13 cellular contexts compared by ENCODE assay signal in the genomic region with DNA sequence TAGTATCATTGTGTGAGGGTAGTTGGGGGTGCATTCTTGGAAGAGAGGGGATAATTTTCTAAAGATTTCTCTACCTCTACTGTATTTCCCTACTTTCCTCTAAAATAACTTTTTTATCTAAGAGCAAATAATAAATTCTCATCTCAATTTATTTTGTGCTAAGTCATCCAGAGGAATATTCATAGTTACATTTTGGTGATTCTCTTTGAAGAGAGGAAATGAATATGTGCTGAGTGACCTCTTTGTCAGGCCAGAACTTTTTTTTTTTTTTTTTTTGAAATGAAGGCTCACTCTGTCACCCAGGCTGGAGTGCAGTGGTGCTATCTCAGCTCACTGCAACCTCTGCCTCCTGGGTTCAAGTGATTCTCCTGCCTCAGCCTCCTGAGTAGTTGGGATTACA. TPM values are rescaled to one million over a fixed set of nuclear protein-coding genes. Genes with fewer than 3 reads are reported as not detected.
"Had no signal": no experiment of that assay in that cellular context is flagged by ENCODE, and none has a peak within 500 bp of the region (broad histone marks: within the 10 kb centered on the region; RNA-seq: fewer than 3 reads in every experiment).

No MANE protein-coding gene starts in this region.

- H3K9me3 ChIP-seq: heart left ventricle, upper lobe of right lung had no signal

- H3K27me3 ChIP-seq: heart left ventricle, upper lobe of right lung had no signal

- H3K36me3 ChIP-seq: heart left ventricle, upper lobe of right lung had no signal

- H3K4me3 ChIP-seq: heart left ventricle, upper lobe of right lung had no signal

- H3K27ac ChIP-seq: upper lobe of right lung had no signal

- FAIRE-seq: islet of Langerhans had no signal

- DNase-seq: activated CD4-positive, alpha-beta T cell treated with anti-CD3 and anti-CD28 coated beads for 4 hours; activated CD8-positive, alpha-beta memory T cell treated with anti-CD3 and anti-CD28 coated beads, Interleukin-2, amount 50 U/mL, for 4 hours; activated CD8-positive, alpha-beta T cell treated with anti-CD3 and anti-CD28 coated beads for 36 hours; activated naive CD4-positive, alpha-beta T cell treated with anti-CD3 and anti-CD28 coated beads for 36 hours; endodermal cell; foreskin fibroblast; heart left ventricle; occipital lobe; stimulated activated CD4-positive, alpha-beta T cell treated with anti-CD3 and anti-CD28 coated beads, Interleukin-2, amount 100 ng/mL, for 48 hours; stimulated activated CD8-positive, alpha-beta memory T cell treated with anti-CD3 and anti-CD28 coated beads, Interleukin-4, amount 100 ng/mL, for 48 hours; T-helper 1 cell; upper lobe of right lung had no signal

RNA-seq across cellular contexts. Expression of a gene that starts 15.1 kb away (rescaled TPM):
- total RNA-seq: activated CD8-positive, alpha-beta T cell treated with anti-CD3 and anti-CD28 coated beads for 36 hours; activated naive CD4-positive, alpha-beta T cell treated with anti-CD3 and anti-CD28 coated beads for 36 hours had no signal
